In the genomic region with DNA sequence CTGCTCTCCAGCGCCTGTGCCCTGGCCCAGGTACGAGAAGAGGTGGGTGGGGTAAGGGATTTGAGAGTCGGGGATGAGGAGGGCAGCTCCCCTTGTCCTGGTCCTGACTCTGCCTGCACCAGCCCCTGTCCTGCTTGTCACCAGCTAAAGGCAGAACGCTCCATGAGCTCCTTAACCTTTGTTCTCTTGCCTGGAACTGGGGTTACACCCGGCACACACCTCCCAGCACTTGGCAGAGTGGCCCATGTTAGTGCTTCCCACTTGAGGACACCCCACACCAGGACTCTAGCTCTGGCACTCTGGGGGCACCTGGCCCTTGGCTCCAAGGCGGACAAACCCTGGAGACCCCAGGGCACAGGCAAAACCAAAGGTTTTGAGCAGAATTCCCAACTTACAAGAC, we compare ENCODE assay signal across 27 cellular contexts. TPM values are rescaled to one million over a fixed set of nuclear protein-coding genes. Genes with fewer than 3 reads are reported as not detected.
DNase-seq lines count a peak whose midpoint lies in the region; ATAC-seq, FAIRE-seq and TF ChIP-seq lines count a peak whose summit lies in the region.
"Had no signal": no experiment of that assay in that cellular context is flagged by ENCODE, and none has a peak within 500 bp of the region (broad histone marks: within the 10 kb centered on the region; RNA-seq: fewer than 3 reads in every experiment).

No MANE protein-coding gene starts in this region.

- no peak for TF ChIP-seq CTCF in natural killer cell (IDR thresholded peaks at IDR 0.05)
- no peak for TF ChIP-seq CTCF in right lobe of liver (IDR thresholded peaks at IDR 0.05)
- TF ChIP-seq CTCF in left lung (IDR thresholded peaks at IDR 0.05): no peak

- FAIRE-seq in small intestine (lab: Jason Lieb, UNC): no peak
- FAIRE-seq: A549, D721Med, GM12878, GM18507, H1 had no signal

- H3K27ac Mint-ChIP-seq in natural killer cell treated with Interleukin-12 subunit alpha and Interleukin-12 subunit beta and Interleukin-15 and Interleukin-18, amount 100 ng/mL, for 72 hours: no peak overlapping the region
- no peak overlapping the region for H3K27ac Mint-ChIP-seq in natural killer cell
- H3K27ac Mint-ChIP-seq: CD4-positive, alpha-beta T cell had no signal

- H3K4me1 ChIP-seq in right lobe of liver: peaks cover 0 to 4% (median 0%) of the 10 kb centered on the region in 4 donors
- H3K4me1 ChIP-seq in small intestine (ENCODE audit: control insufficient read depth in 2 of 2, insufficient read depth in 1 of 2, low read depth in 1 of 2, low read length in 1 of 2): no peaks in the 10 kb centered on the region
- no peaks in the 10 kb centered on the region for H3K4me1 ChIP-seq in left lung
- H3K4me1 ChIP-seq: A549, BE2C had no signal

- no peaks in the 10 kb centered on the region for H3K4me1 Mint-ChIP-seq in natural killer cell treated with Interleukin-12 subunit alpha and Interleukin-12 subunit beta and Interleukin-15 and Interleukin-18, amount 100 ng/mL, for 72 hours (ENCODE audit: low read depth in 2 of 2)
- H3K4me1 Mint-ChIP-seq in natural killer cell: no peaks in the 10 kb centered on the region
- H3K4me1 Mint-ChIP-seq: CD14-positive monocyte; CD8-positive, alpha-beta memory T cell had no signal

- H3K27me3 ChIP-seq in right lobe of liver (no peaks in the 10 kb centered on the region), small intestine (ENCODE audit: control insufficient read depth in 2 of 2, insufficient read depth in 2 of 2, low read length in 2 of 2) (no peaks in the 10 kb centered on the region), left lung (no peaks in the 10 kb centered on the region)
- H3K27me3 ChIP-seq: BE2C; BLaER1 treated with 17β-estradiol and CSF1 and Interleukin-3, amounts not matched to agents 10 nM and 100 nM had no signal

- 40% methylated on average over 1 of the region's 6 CpGs for WGBS in right lobe of liver (ENCODE audit: insufficient coverage, low coverage, low lambda C conversion rate, missing lambda C conversion rate)
- WGBS in small intestine, 3 donors: 12 to 63% (median 39%) methylated on average over 6 of the region's 6 CpGs

- DNase-seq in natural killer cell treated with Interleukin-12 subunit alpha and Interleukin-12 subunit beta and Interleukin-15 and Interleukin-18, amount 100 ng/mL, for 72 hours (ENCODE audit: low spot score): peak; percentile 45
- no peak for DNase-seq in natural killer cell
- DNase-seq in left colon: no peak
- no peak for DNase-seq in right lobe of liver
- DNase-seq in small intestine: peak; percentile 63
- no peak for DNase-seq in left lung
- no peak for DNase-seq in ureter (ENCODE audit: low spot score)
- DNase-seq: 8988T; ACHN; AML-193; CD4-positive, alpha-beta T cell; CD8-positive, alpha-beta memory T cell; DMS 273 treated with DMSO at 0.1 percent for 48 hours; DMS79; EL; GDM1; H7; HCEC 1CT had no signal

- H3K36me3 Mint-ChIP-seq in natural killer cell treated with Interleukin-12 subunit alpha and Interleukin-12 subunit beta and Interleukin-15 and Interleukin-18, amount 100 ng/mL, for 72 hours: no peaks in the 10 kb centered on the region
- H3K36me3 Mint-ChIP-seq in natural killer cell: no peaks in the 10 kb centered on the region
- H3K36me3 Mint-ChIP-seq: CD14-positive monocyte; CD8-positive, alpha-beta memory T cell had no signal

- intact Hi-C loops in natural killer cell (cut with micrococcal nuclease): no loop called here
- intact Hi-C loops in left colon (cut with DNase I, micrococcal nuclease): no loop called here
- intact Hi-C loops in right lobe of liver (cut with DNase I): no loop called here
- intact Hi-C loops in left lung (cut with DNase I): no loop called here

- H3K36me3 ChIP-seq in right lobe of liver (no peaks in the 10 kb centered on the region), small intestine (ENCODE audit: control insufficient read depth in 2 of 2, insufficient read depth in 2 of 2, low read length in 2 of 2) (no peaks in the 10 kb centered on the region), left lung (no peaks in the 10 kb centered on the region)
- H3K36me3 ChIP-seq: BE2C; BLaER1 treated with 17β-estradiol and CSF1 and Interleukin-3, amounts not matched to agents 10 nM and 100 nM had no signal

- no peak for ATAC-seq in natural killer cell treated with Interleukin-12 subunit alpha and Interleukin-12 subunit beta and Interleukin-15 and Interleukin-18, amount 100 ng/mL, for 72 hours
- ATAC-seq in natural killer cell (no peak), left colon (peak; percentile 46), right lobe of liver (peak in 3 of 4 donors; percentile 32 to 74 (median 44)), HG02884 (IDR thresholded peaks at IDR 0.05; ENCODE audit: unreplicated experiment) (no peak), left lung (no peak)
- ATAC-seq: GM12878 had no signal

- H3K9me3 ChIP-seq in right lobe of liver (no peaks in the 10 kb centered on the region), small intestine (ENCODE audit: control insufficient read depth, low read depth) (no peaks in the 10 kb centered on the region), left lung (no peaks in the 10 kb centered on the region)
- H3K9me3 ChIP-seq: A549; BE2C; BLaER1 treated with 17β-estradiol and CSF1 and Interleukin-3, amounts not matched to agents 10 nM and 100 nM had no signal

- no peaks in the 10 kb centered on the region for H3K27me3 Mint-ChIP-seq in natural killer cell treated with Interleukin-12 subunit alpha and Interleukin-12 subunit beta and Interleukin-15 and Interleukin-18, amount 100 ng/mL, for 72 hours
- no peaks in the 10 kb centered on the region for H3K27me3 Mint-ChIP-seq in natural killer cell (ENCODE audit: low read depth in 2 of 2)
- H3K27me3 Mint-ChIP-seq: CD4-positive, alpha-beta T cell had no signal

- H3K9me3 Mint-ChIP-seq in natural killer cell treated with Interleukin-12 subunit alpha and Interleukin-12 subunit beta and Interleukin-15 and Interleukin-18, amount 100 ng/mL, for 72 hours: no peaks in the 10 kb centered on the region
- no peaks in the 10 kb centered on the region for H3K9me3 Mint-ChIP-seq in natural killer cell
- H3K9me3 Mint-ChIP-seq: CD4-positive, alpha-beta T cell; CD8-positive, alpha-beta memory T cell had no signal

- no peak overlapping the region for H3K4me3 Mint-ChIP-seq in natural killer cell treated with Interleukin-12 subunit alpha and Interleukin-12 subunit beta and Interleukin-15 and Interleukin-18, amount 100 ng/mL, for 72 hours
- no peak overlapping the region for H3K4me3 Mint-ChIP-seq in natural killer cell
- H3K4me3 Mint-ChIP-seq: CD14-positive monocyte; CD4-positive, alpha-beta T cell; CD8-positive, alpha-beta memory T cell had no signal

- no peak overlapping the region for H3K4me3 ChIP-seq in right lobe of liver
- no peak overlapping the region for H3K4me3 ChIP-seq in small intestine (ENCODE audit: low read depth in 1 of 2, low read length in 2 of 2)
- no peak overlapping the region for H3K4me3 ChIP-seq in left lung
- H3K4me3 ChIP-seq: A549; BLaER1 treated with 17β-estradiol and CSF1 and Interleukin-3, amounts not matched to agents 10 nM and 100 nM; GM12878 had no signal

- TF ChIP-seq POLR2A in right lobe of liver (IDR thresholded peaks at IDR 0.05): no peak

- no peak overlapping the region for H3K27ac ChIP-seq in right lobe of liver
- no peak overlapping the region for H3K27ac ChIP-seq in small intestine (ENCODE audit: low read depth in 1 of 2, low read length in 1 of 2)
- H3K27ac ChIP-seq in left lung: no peak overlapping the region
- H3K27ac ChIP-seq: A549; BLaER1 treated with 17β-estradiol and CSF1 and Interleukin-3, amounts not matched to agents 10 nM and 100 nM had no signal

RNA-seq across cellular contexts. Expression of a gene that starts 19.2 kb away (rescaled TPM):
- total RNA-seq in natural killer cell treated with Interleukin-12 subunit alpha and Interleukin-12 subunit beta and Interleukin-15 and Interleukin-18, amount 100 ng/mL, for 72 hours: 1 to 10 TPM; 2.8 to 7.1 TPM
- 1 to 10 TPM in 2 of 3 donors, under 1 TPM in 1; 0.97 to 1.4 (median 1.1) TPM for total RNA-seq in natural killer cell
- 100 to 1,000 TPM in 1 of 2 donors, 10 to 100 TPM in 1; 75.4 to 114 TPM for total RNA-seq in left colon
- total RNA-seq in right lobe of liver: 1 to 10 TPM in 3 of 6 experiments, under 1 TPM in 3; 0.61 to 2.4 (median 0.97) TPM
- 1 to 10 TPM; 1.1 to 7.2 (median 4.6) TPM for polyA plus RNA-seq in small intestine
- 1 to 10 TPM; 1.3 to 1.5 TPM for total RNA-seq in left lung
- total RNA-seq in ureter: 1.4 TPM
- polyA plus RNA-seq: CD14-positive monocyte; CD8-positive, alpha-beta memory T cell had no signal

RNA-seq across cellular contexts. Expression of a gene that starts 57.4 kb away (rescaled TPM):
- 100 to 1,000 TPM in 1 of 2 donors, 10 to 100 TPM in 1; 54.8 to 109 TPM for total RNA-seq in natural killer cell treated with Interleukin-12 subunit alpha and Interleukin-12 subunit beta and Interleukin-15 and Interleukin-18, amount 100 ng/mL, for 72 hours
- total RNA-seq in natural killer cell: 10 to 100 TPM; 57.8 to 66.3 (median 60.4) TPM
- 10 to 100 TPM; 56.0 to 58.7 TPM for total RNA-seq in left colon
- 10 to 100 TPM; 27.8 to 35.7 (median 29.5) TPM for total RNA-seq in right lobe of liver
- 10 to 100 TPM; 57.3 to 74.7 (median 68.1) TPM for polyA plus RNA-seq in small intestine
- total RNA-seq in left lung: 10 to 100 TPM; 61.6 to 80.0 TPM
- 73.4 TPM for total RNA-seq in ureter

RNA-seq across cellular contexts. Expression of a gene that starts 58.4 kb away (rescaled TPM):
- total RNA-seq in natural killer cell treated with Interleukin-12 subunit alpha and Interleukin-12 subunit beta and Interleukin-15 and Interleukin-18, amount 100 ng/mL, for 72 hours: 10 to 100 TPM; 69.5 to 78.9 TPM
- total RNA-seq in natural killer cell: 10 to 100 TPM; 27.9 to 45.2 (median 36.2) TPM
- total RNA-seq in left colon: 10 to 100 TPM; 12.3 to 14.8 TPM
- total RNA-seq in right lobe of liver: 1 to 10 TPM; 2.0 to 4.2 (median 3.4) TPM
- polyA plus RNA-seq in small intestine: 1 to 10 TPM; 4.7 to 6.4 (median 5.9) TPM
- total RNA-seq in left lung: 10 to 100 TPM; 12.7 to 21.3 TPM
- 17.4 TPM for total RNA-seq in ureter

Comparison
In these comparisons a context has a peak if more than half of its experiments do, and no peak if none do; other contexts are left out.
1. DNase-seq: peak in natural killer cell treated with Interleukin-12 subunit alpha and Interleukin-12 subunit beta and Interleukin-15 and Interleukin-18, amount 100 ng/mL, for 72 hours (single experiment) and small intestine (single experiment); none in natural killer cell (single experiment), left colon (0 of 2), right lobe of liver (0 of 3), left lung (0 of 2) and ureter (single experiment).
2. ATAC-seq: peak in left colon (single experiment) and right lobe of liver (3 of 4); none in natural killer cell treated with Interleukin-12 subunit alpha and Interleukin-12 subunit beta and Interleukin-15 and Interleukin-18, amount 100 ng/mL, for 72 hours (0 of 2), natural killer cell (0 of 3), HG02884 (single experiment) and left lung (single experiment).
3. RNA of a gene that starts 19.2 kb away (total RNA-seq): 75.4 to 114 TPM in left colon; 2.8 to 7.1 TPM in natural killer cell treated with Interleukin-12 subunit alpha and Interleukin-12 subunit beta and Interleukin-15 and Interleukin-18, amount 100 ng/mL, for 72 hours, 1.3 to 1.5 TPM in left lung, 1.4 TPM in ureter (single experiment), 0.97 to 1.4 TPM in natural killer cell and 0.61 to 2.4 TPM in right lobe of liver; every median in the first group is over 4 times any median in the second.